23 cellular contexts compared by ENCODE assay signal in the genomic region with DNA sequence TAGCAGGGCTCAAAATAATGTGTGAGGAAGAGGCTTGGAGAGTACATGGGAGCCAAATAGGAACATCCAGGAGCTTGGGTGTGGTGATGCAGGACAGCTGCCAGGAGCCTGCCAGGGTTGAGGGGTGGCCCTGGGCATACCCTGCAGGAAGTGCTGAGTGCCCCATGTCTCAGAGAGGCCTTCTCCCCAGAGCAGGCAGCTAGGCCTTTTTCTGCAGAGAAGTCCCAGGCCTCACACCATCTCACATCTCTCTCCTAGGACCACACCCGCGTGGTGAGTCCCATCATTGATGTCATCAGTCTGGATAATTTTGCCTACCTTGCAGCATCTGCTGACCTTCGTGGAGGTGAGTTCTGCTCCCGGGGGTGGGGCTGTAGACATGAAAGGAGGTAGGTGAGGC.
"Had no signal": no experiment of that assay in that cellular context is flagged by ENCODE, and none has a peak within 500 bp of the region (broad histone marks: within the 10 kb centered on the region; RNA-seq: fewer than 3 reads in every experiment).

No MANE protein-coding gene starts in this region.

- H3K9ac ChIP-seq: KMS-11 had no signal

- DNase-seq: Kasumi-1, MM.1S, NCI-H1092 treated with DMSO at 0.1 percent for 48 hours, NCI-H1436 treated with DMSO at 0.1 percent for 48 hours, NCI-H1694, NCI-H187 treated with DMSO at 0.1 percent for 48 hours, NCI-H2081 treated with DMSO at 0.1 percent for 48 hours, NCI-H2171, NCI-H226, NCI-H446, NCI-H510A, NCI-H524 treated with DMSO at 0.1 percent for 48 hours, NCI-H69, NCI-H774, Right ventricle myocardium superior, RPMI8226, SIG-M5 had no signal

- H3K27ac ChIP-seq: KMS-11, SJSA1, SK-N-MC had no signal

- H3K4me2 ChIP-seq: KMS-11 had no signal

- H3K36me3 Mint-ChIP-seq: IgD-negative memory B cell had no signal

- H3K4me1 ChIP-seq: SJSA1 had no signal

- FAIRE-seq: K562, RCC 7860 had no signal

- H3K4me3 ChIP-seq: K562, SJSA1, SK-N-MC had no signal

- H3K36me3 ChIP-seq: SJSA1 had no signal

- H3K9me3 ChIP-seq: SJSA1 had no signal

- H3K4me3 Mint-ChIP-seq: IgD-negative memory B cell had no signal

- ATAC-seq: K562 had no signal

- H3K9me3 Mint-ChIP-seq: IgD-negative memory B cell had no signal

- H3K4me1 Mint-ChIP-seq: IgD-negative memory B cell had no signal

- H3K27me3 ChIP-seq: SJSA1 had no signal
